In genomic region chr3:16090013-16090412, GRCh38 we compare ENCODE assay signal across 14 cellular contexts.
DNase-seq lines count a peak whose midpoint lies in the region; ATAC-seq and TF ChIP-seq lines count a peak whose summit lies in the region.
"Had no signal": no experiment of that assay in that cellular context is flagged by ENCODE, and none has a peak within 500 bp of the region (broad histone marks: within the 10 kb centered on the region; RNA-seq: fewer than 3 reads in every experiment).

No MANE protein-coding gene starts in this region.

- H3K27ac ChIP-seq in epithelial cell of prostate (no peak overlapping the region), osteoblast (ENCODE audit: low read depth, low read length) (peak overlapping the region; percentile 41)
- H3K27ac ChIP-seq: neural progenitor cell, transverse colon had no signal

- H3K4me3 ChIP-seq in BJ (ENCODE audit: low read depth, low read length) (no peak overlapping the region), osteoblast (ENCODE audit: insufficient read depth, low read length) (no peak overlapping the region)
- H3K4me3 ChIP-seq: neural progenitor cell, transverse colon had no signal

- peaks cover 42% of the 10 kb centered on the region for H3K4me1 ChIP-seq in osteoblast (ENCODE audit: insufficient read depth, low read length)
- H3K4me1 ChIP-seq: neural progenitor cell had no signal

- CTCF ChIA-PET in BJ (lab: Yijun Ruan, JAX) = interaction anchor here (0.8 to 2.8 kb wide), 7 partner anchors 13 to 278 kb away, joined by 3 to 10 read pairs (median 4); no protein-coding TSS in a partner anchor

- no peaks in the 10 kb centered on the region for H3K9me3 ChIP-seq in osteoblast (ENCODE audit: low read depth, low read length)
- H3K9me3 ChIP-seq: transverse colon had no signal

- H3K36me3 ChIP-seq in BJ (ENCODE audit: control insufficient read depth, insufficient read depth, low read length) = no peaks in the 10 kb centered on the region
- no peaks in the 10 kb centered on the region for H3K36me3 ChIP-seq in osteoblast (ENCODE audit: insufficient read depth, low read length)
- H3K36me3 ChIP-seq: neural progenitor cell, transverse colon had no signal

- DNase-seq in BJ (ENCODE audit: low read depth) = peak; percentile 91
- peak; percentile 32 for DNase-seq in RKO (ENCODE audit: low spot score)
- peak; percentile 78 for DNase-seq in epithelial cell of prostate (ENCODE audit: low read depth, low spot score)
- DNase-seq in osteoblast (ENCODE audit: insufficient read length, low spot score, missing footprints) = peak; percentile 93
- no peak for DNase-seq in pons (ENCODE audit: low spot score)
- no peak for DNase-seq in KG1 (lab: John Stamatoyannopoulos, UW)
- no peak for DNase-seq in NCI-H2227 treated with DMSO at 0.1 percent for 48 hours (lab: John Stamatoyannopoulos, UW)
- DNase-seq: activated effector memory CD4-positive, alpha-beta T cell treated with anti-CD3 and anti-CD28 coated beads, Interleukin-2, amount 50 U/mL, for 16 hours; CD4-positive, alpha-beta T cell; NCI-H2107; SHP77; transverse colon had no signal

- H2AFZ ChIP-seq in osteoblast (ENCODE audit: low read length) = no peak overlapping the region
- H2AFZ ChIP-seq: neural progenitor cell had no signal

- ATAC-seq in HG02610 (IDR thresholded peaks at IDR 0.05; ENCODE audit: unreplicated experiment) = no peak

- TF ChIP-seq CTCF in BJ (IDR thresholded peaks at IDR 0.05; ENCODE audit: insufficient read depth, low read depth, low read length) (no peak), osteoblast (IDR thresholded peaks at IDR 0.05; ENCODE audit: extremely low read depth, low read depth, low read length) (no peak)

- H3K4me2 ChIP-seq in osteoblast (ENCODE audit: insufficient read depth, low read length) = peak overlapping the region; percentile 25
- H3K4me2 ChIP-seq: neural progenitor cell had no signal

- POLR2A ChIA-PET in BJ (lab: Charles Lee) = interaction anchor here (0.7 to 1.6 kb wide), 3 partner anchors 12 to 29 kb away, joined by 3 to 6 read pairs (median 4); no protein-coding TSS in a partner anchor

- H3K27me3 ChIP-seq in BJ (ENCODE audit: control insufficient read depth, insufficient read depth, low read length) = no peaks in the 10 kb centered on the region
- no peaks in the 10 kb centered on the region for H3K27me3 ChIP-seq in osteoblast (ENCODE audit: insufficient read depth, low read length)
- H3K27me3 ChIP-seq: neural progenitor cell, transverse colon had no signal

- no peaks in the 10 kb centered on the region for H4K20me1 ChIP-seq in osteoblast (ENCODE audit: insufficient read depth, low read length)

- H3K79me2 ChIP-seq in osteoblast (ENCODE audit: insufficient read depth, low read length) = no peaks in the 10 kb centered on the region

Comparison
In these comparisons a context has a peak if more than half of its experiments do, and no peak if none do; other contexts are left out.
1. DNase-seq: peak in BJ (single experiment), RKO (single experiment), epithelial cell of prostate (single experiment) and osteoblast (single experiment); none in pons (single experiment), KG1 (single experiment) and NCI-H2227 treated with DMSO at 0.1 percent for 48 hours (single experiment).